1 cellular context compared by ENCODE assay signal in the genomic region with DNA sequence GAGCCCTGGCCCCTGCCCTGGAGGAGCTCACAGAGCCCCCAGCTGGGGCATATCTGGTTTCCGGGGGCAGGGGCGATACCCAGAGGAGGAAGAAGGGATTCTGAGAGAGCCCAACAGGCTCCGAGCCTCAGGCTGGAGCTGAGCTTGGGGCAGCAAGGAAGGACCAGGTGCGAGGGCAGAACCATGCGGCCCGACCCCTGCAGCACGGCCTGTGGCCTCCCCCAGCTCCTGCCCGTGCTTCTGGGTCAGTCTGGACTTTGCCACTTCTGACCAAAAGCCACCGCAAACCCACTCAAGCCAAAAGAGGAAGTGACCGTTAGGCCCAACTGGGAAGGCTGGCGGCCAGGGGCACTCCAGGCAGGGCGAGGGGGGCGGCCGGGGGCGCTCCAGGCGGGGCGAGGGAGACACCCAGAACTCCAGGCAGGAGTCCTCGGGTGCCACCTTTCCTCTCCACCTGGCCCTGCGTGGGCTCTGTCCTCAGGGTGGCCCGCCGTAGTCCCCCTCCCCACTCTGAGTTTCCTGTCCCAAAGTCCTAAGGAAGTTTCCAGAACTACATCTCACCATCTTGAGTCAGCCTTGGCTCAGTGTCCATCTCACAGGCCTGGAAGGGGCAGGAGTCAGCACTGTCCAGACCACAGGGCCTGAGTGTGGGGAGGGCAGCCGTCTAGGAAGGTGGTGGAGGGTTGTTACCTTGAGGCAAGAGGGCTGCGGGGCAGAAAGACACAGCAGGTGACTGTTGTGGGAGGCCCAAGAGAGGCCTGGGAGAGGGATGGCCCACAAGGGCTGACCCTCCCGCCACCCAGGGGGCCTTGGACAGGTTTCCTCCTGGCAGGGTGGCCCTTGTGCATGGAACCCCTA.
A peak's percentile ranks its signal among the peaks of the same experiment; 100 is the strongest.
TF ChIP-seq lines count a peak whose summit lies in the region.

No MANE protein-coding gene starts in this region.

TF ChIP-seq in K562, 482 proteins besides CTCF, POLR2A, EP300 and RAD21:
- TF ChIP-seq, protein P1, sequence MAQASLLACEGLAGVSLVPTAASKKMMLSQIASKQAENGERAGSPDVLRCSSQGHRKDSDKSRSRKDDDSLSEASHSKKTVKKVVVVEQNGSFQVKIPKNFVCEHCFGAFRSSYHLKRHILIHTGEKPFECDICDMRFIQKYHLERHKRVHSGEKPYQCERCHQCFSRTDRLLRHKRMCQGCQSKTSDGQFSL (CRISPR knock-in tag; IDR thresholded peaks at IDR 0.05): 0 out of 2 replicates have a peak, but pooled peaks have one; percentile 25
- TF ChIP-seq, protein P1 (tag; IDR thresholded peaks at IDR 0.05): no peak
- TF ChIP-seq, protein P2, sequence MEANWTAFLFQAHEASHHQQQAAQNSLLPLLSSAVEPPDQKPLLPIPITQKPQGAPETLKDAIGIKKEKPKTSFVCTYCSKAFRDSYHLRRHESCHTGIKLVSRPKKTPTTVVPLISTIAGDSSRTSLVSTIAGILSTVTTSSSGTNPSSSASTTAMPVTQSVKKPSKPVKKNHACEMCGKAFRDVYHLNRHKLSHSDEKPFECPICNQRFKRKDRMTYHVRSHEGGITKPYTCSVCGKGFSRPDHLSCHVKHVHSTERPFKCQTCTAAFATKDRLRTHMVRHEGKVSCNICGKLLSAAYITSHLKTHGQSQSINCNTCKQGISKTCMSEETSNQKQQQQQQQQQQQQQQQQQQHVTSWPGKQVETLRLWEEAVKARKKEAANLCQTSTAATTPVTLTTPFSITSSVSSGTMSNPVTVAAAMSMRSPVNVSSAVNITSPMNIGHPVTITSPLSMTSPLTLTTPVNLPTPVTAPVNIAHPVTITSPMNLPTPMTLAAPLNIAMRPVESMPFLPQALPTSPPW (CRISPR knock-in tag; IDR thresholded peaks at IDR 0.05): peak; percentile 65
- no peak for TF ChIP-seq PHB (CRISPR knock-in tag; IDR thresholded peaks at IDR 0.05)
- TF ChIP-seq ZNF780A (CRISPR knock-in tag; IDR thresholded peaks at IDR 0.05): no peak
- peak; percentile 97 for TF ChIP-seq SPI1 (IDR thresholded peaks at IDR 0.05; ENCODE audit: borderline replicate concordance, low read depth, low read length)
- no peak for TF ChIP-seq RBM39 (optimal IDR thresholded peaks at IDR 0.05; ENCODE audit: low read depth, low read length)
- TF ChIP-seq ETS2 (tag; IDR thresholded peaks at IDR 0.05; ENCODE audit: borderline replicate concordance, poor library complexity, severe bottlenecking): no peak
- no peak for TF ChIP-seq KLF1 (tag; IDR thresholded peaks at IDR 0.05)
- TF ChIP-seq RBM22 (IDR thresholded peaks at IDR 0.05; ENCODE audit: low read depth, low read length, poor library complexity, severe bottlenecking): peak; percentile 25
- TF ChIP-seq, protein P3, sequence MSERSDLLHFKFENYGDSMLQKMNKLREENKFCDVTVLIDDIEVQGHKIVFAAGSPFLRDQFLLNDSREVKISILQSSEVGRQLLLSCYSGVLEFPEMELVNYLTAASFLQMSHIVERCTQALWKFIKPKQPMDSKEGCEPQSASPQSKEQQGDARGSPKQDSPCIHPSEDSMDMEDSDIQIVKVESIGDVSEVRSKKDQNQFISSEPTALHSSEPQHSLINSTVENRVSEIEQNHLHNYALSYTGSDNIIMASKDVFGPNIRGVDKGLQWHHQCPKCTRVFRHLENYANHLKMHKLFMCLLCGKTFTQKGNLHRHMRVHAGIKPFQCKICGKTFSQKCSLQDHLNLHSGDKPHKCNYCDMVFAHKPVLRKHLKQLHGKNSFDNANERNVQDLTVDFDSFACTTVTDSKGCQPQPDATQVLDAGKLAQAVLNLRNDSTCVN (CRISPR knock-in tag; IDR thresholded peaks at IDR 0.05): no peak
- TF ChIP-seq, protein P4, sequence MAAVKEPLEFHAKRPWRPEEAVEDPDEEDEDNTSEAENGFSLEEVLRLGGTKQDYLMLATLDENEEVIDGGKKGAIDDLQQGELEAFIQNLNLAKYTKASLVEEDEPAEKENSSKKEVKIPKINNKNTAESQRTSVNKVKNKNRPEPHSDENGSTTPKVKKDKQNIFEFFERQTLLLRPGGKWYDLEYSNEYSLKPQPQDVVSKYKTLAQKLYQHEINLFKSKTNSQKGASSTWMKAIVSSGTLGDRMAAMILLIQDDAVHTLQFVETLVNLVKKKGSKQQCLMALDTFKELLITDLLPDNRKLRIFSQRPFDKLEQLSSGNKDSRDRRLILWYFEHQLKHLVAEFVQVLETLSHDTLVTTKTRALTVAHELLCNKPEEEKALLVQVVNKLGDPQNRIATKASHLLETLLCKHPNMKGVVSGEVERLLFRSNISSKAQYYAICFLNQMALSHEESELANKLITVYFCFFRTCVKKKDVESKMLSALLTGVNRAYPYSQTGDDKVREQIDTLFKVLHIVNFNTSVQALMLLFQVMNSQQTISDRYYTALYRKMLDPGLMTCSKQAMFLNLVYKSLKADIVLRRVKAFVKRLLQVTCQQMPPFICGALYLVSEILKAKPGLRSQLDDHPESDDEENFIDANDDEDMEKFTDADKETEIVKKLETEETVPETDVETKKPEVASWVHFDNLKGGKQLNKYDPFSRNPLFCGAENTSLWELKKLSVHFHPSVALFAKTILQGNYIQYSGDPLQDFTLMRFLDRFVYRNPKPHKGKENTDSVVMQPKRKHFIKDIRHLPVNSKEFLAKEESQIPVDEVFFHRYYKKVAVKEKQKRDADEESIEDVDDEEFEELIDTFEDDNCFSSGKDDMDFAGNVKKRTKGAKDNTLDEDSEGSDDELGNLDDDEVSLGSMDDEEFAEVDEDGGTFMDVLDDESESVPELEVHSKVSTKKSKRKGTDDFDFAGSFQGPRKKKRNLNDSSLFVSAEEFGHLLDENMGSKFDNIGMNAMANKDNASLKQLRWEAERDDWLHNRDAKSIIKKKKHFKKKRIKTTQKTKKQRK (IDR thresholded peaks at IDR 0.05; ENCODE audit: borderline replicate concordance, low read depth, low read length): no peak
- TF ChIP-seq, protein P5, sequence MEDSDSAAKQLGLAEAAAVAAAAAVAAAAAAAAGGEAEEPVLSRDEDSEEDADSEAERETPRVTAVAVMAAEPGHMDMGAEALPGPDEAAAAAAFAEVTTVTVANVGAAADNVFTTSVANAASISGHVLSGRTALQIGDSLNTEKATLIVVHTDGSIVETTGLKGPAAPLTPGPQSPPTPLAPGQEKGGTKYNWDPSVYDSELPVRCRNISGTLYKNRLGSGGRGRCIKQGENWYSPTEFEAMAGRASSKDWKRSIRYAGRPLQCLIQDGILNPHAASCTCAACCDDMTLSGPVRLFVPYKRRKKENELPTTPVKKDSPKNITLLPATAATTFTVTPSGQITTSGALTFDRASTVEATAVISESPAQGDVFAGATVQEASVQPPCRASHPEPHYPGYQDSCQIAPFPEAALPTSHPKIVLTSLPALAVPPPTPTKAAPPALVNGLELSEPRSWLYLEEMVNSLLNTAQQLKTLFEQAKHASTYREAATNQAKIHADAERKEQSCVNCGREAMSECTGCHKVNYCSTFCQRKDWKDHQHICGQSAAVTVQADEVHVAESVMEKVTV (CRISPR knock-in tag; IDR thresholded peaks at IDR 0.05): no peak
- TF ChIP-seq MEF2D (tag; conservative IDR thresholded peaks at IDR 0.05; ENCODE audit: low read depth): no peak
- TF ChIP-seq ZNF436 (CRISPR knock-in tag; IDR thresholded peaks at IDR 0.05): no peak
- TF ChIP-seq, protein P6, sequence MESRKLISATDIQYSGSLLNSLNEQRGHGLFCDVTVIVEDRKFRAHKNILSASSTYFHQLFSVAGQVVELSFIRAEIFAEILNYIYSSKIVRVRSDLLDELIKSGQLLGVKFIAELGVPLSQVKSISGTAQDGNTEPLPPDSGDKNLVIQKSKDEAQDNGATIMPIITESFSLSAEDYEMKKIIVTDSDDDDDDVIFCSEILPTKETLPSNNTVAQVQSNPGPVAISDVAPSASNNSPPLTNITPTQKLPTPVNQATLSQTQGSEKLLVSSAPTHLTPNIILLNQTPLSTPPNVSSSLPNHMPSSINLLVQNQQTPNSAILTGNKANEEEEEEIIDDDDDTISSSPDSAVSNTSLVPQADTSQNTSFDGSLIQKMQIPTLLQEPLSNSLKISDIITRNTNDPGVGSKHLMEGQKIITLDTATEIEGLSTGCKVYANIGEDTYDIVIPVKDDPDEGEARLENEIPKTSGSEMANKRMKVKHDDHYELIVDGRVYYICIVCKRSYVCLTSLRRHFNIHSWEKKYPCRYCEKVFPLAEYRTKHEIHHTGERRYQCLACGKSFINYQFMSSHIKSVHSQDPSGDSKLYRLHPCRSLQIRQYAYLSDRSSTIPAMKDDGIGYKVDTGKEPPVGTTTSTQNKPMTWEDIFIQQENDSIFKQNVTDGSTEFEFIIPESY (CRISPR knock-in tag; IDR thresholded peaks at IDR 0.05): peak; percentile 90
